Comparison of ENCODE assay signal across 8 cellular contexts in the genomic region with DNA sequence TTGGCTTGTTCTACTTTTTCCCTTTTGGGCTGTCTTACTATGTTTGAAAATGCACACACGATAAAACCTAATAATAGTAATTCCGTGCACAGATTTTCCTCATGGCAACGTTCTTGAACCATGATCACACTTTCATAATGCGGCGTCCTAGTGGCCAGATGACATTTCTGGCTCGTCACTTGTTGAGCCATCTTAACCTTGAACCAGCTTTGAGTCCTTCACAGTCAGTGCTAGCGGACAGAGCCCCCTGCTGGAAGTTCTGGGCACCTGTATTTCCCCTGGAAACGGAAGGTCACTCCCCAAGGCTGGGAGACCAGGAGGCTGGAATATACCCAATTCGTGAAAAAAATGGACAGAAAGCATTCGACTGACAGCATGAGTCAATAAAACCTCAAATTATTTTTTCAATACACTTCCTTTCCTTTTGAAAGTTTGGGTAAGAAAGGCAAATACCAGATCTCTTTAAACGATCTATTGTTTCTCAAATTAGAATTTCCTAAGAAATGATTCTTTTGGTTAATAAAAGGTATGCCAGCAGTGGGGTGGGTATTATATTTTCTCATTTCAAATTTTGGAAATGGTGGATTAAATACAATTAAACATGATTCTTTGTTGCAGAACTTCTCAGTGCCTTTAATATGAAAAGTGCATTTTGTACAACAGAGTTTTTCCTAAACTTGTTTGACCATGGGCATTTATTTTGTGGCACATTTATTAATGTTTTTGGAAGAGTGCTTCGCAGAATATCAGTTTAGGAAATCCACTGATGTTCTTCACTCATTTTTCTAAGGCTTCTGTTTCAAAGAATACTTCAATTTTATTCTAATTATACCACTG.
DNase-seq lines count a peak whose midpoint lies in the region; ATAC-seq and TF ChIP-seq lines count a peak whose summit lies in the region.

No MANE protein-coding gene starts in this region.

- H3K9me3 ChIP-seq in NT2/D1 (ENCODE audit: insufficient read depth, low read length), result peaks cover 3% of the 10 kb centered on the region; the same call in 1 of the 2 replicates
- H3K9me3 ChIP-seq in naive thymus-derived CD4-positive, alpha-beta T cell (ENCODE audit: control insufficient read depth in 2 of 3, low read length in 3 of 3), result no peaks in the 10 kb centered on the region

- no peak overlapping the region for H3K9ac ChIP-seq in NT2/D1 (ENCODE audit: insufficient read length, low read depth)

- no peaks in the 10 kb centered on the region for H3K36me3 Mint-ChIP-seq in naive thymus-derived CD4-positive, alpha-beta T cell

- CTCF ChIA-PET in naive thymus-derived CD4-positive, alpha-beta T cell (lab: Charles Lee), result interaction anchor here (0.7 to 1.5 kb wide), 3 partner anchors 530 to 782 kb away, joined by 3 to 7 read pairs (median 3); no protein-coding TSS in a partner anchor

- peaks cover 0 to 4% (median 0%) of the 10 kb centered on the region in 7 donors for H3K4me1 Mint-ChIP-seq in naive thymus-derived CD4-positive, alpha-beta T cell

- POLR2A ChIA-PET in naive thymus-derived CD4-positive, alpha-beta T cell (lab: Charles Lee), result interaction anchor here (0.7 kb wide), 1 partner anchor 1251 kb away, joined by 3 read pairs; no protein-coding TSS in a partner anchor

- H3K27me3 ChIP-seq in NT2/D1 (ENCODE audit: insufficient read depth, insufficient read length), result no peaks in the 10 kb centered on the region
- no peaks in the 10 kb centered on the region for H3K27me3 ChIP-seq in naive thymus-derived CD4-positive, alpha-beta T cell (ENCODE audit: control insufficient read depth in 2 of 2, insufficient read depth in 2 of 2, low read length in 2 of 2)

- no peaks in the 10 kb centered on the region for H3K36me3 ChIP-seq in NT2/D1 (ENCODE audit: insufficient read depth, insufficient read length, low read length)
- H3K36me3 ChIP-seq in naive thymus-derived CD4-positive, alpha-beta T cell (ENCODE audit: control insufficient read depth in 2 of 3, insufficient read depth in 3 of 3, low read length in 3 of 3), result no peaks in the 10 kb centered on the region

- intact Hi-C loops in naive thymus-derived CD4-positive, alpha-beta T cell (cut with micrococcal nuclease), result loop anchor here (1.0 to 5.0 kb wide), 4 partner anchors 528 to 1099 kb away; no protein-coding TSS in a partner anchor

- ATAC-seq in GM19397 (IDR thresholded peaks at IDR 0.05; ENCODE audit: unreplicated experiment), result peak; percentile 96
- ATAC-seq in HG03457 (IDR thresholded peaks at IDR 0.05; ENCODE audit: unreplicated experiment), result peak; percentile 94
- ATAC-seq in naive thymus-derived CD4-positive, alpha-beta T cell, result peak; percentile 78

- H3K27ac ChIP-seq in naive thymus-derived CD4-positive, alpha-beta T cell (ENCODE audit: low read depth, low read length), result no peak overlapping the region

- no peaks in the 10 kb centered on the region for H3K4me1 ChIP-seq in NT2/D1 (ENCODE audit: insufficient read depth, insufficient read length)
- H3K4me1 ChIP-seq in naive thymus-derived CD4-positive, alpha-beta T cell (ENCODE audit: control insufficient read depth in 2 of 2, insufficient read depth in 2 of 2, low read length in 2 of 2), result no peaks in the 10 kb centered on the region

- H3K9me3 Mint-ChIP-seq in naive thymus-derived CD4-positive, alpha-beta T cell, result no peaks in the 10 kb centered on the region

- no peak overlapping the region for H3K4me3 Mint-ChIP-seq in naive thymus-derived CD4-positive, alpha-beta T cell

- H3K27me3 Mint-ChIP-seq in naive thymus-derived CD4-positive, alpha-beta T cell, result peaks cover 18 to 42% (median 27%) of the 10 kb centered on the region in 5 donors

- TF ChIP-seq POLR2A in erythroblast (IDR thresholded peaks at IDR 0.05; ENCODE audit: low read length), result no peak

- DNase-seq in COLO829 (ENCODE audit: low spot score), result peak; percentile 79
- DNase-seq in NT2/D1 (ENCODE audit: low read depth, low spot score), result peak; percentile 40
- peak; percentile 7 to 19 (median 17) for DNase-seq in activated CD8-positive, alpha-beta memory T cell treated with anti-CD3 and anti-CD28 coated beads for 48 hours (ENCODE audit: low read depth in 2 of 3, low spot score in 2 of 3)
- peak; percentile 87 to 91 for DNase-seq in erythroblast (lab: John Stamatoyannopoulos, UW)
- DNase-seq in naive thymus-derived CD4-positive, alpha-beta T cell, result peak; percentile 5 to 50 (median 29)
- DNase-seq in stimulated activated naive CD4-positive, alpha-beta T cell treated with Interleukin-2 at 50 U/mL for 16 hours (lab: John Stamatoyannopoulos, UW), result peak; percentile 40

- no peak overlapping the region for H3K27ac Mint-ChIP-seq in naive thymus-derived CD4-positive, alpha-beta T cell

- H3K4me3 ChIP-seq in NT2/D1 (ENCODE audit: insufficient read length, low read depth), result no peak overlapping the region
- H3K4me3 ChIP-seq in naive thymus-derived CD4-positive, alpha-beta T cell (ENCODE audit: low read length), result no peak overlapping the region

Comparison
In these comparisons a context has a peak if more than half of its experiments do, and no peak if none do; other contexts are left out.
1. DNase-seq: peak in every context shown above with its lines; median percentile 89 in erythroblast; 79 in COLO829; 40 in NT2/D1; 40 in stimulated activated naive CD4-positive, alpha-beta T cell treated with Interleukin-2 at 50 U/mL for 16 hours; 29 in naive thymus-derived CD4-positive, alpha-beta T cell; 17 in activated CD8-positive, alpha-beta memory T cell treated with anti-CD3 and anti-CD28 coated beads for 48 hours.